ENCODE assay signal across 31 cellular contexts in the genomic region with DNA sequence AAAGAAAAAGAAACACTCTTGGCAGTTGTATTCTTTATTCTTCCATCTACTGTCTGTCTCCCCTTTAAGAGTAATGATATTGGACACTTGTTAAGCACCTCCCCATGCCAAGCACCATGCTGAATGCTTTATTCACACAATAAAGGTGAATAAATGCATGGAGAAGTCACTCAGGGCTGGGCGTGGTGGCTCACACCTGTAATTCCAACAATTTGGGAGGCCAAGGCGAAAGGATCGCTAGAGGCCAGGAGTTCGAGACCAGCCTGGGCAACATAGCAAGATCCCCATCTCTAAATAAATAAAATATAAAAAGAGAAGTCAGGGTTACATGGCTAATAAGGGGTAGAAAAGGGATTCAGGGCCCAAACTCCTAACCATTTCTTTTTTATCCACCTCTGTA. TPM values are rescaled to one million over a fixed set of nuclear protein-coding genes. Genes with fewer than 3 reads are reported as not detected.
"Had no signal": no experiment of that assay in that cellular context is flagged by ENCODE, and none has a peak within 500 bp of the region (broad histone marks: within the 10 kb centered on the region; RNA-seq: fewer than 3 reads in every experiment).

No MANE protein-coding gene starts in this region.

- DNase-seq: activated CD4-positive, alpha-beta memory T cell treated with anti-CD3 and anti-CD28 coated beads for 36 hours; activated CD4-positive, alpha-beta T cell treated with anti-CD3 and anti-CD28 coated beads for 48 hours; activated CD4-positive, CD25-positive, alpha-beta regulatory T cell treated with anti-CD3 and anti-CD28 coated beads, Interleukin-2, amount 50 U/mL, for 72 hours; activated CD8-positive, alpha-beta memory T cell treated with anti-CD3 and anti-CD28 coated beads for 24 hours; activated gamma-delta T cell; activated naive CD4-positive, alpha-beta T cell treated with anti-CD3 and anti-CD28 coated beads, Interleukin-2, amount 10 ng/mL, durations not matched to agents 7 days and 5 days; activated T-cell treated with anti-CD3 and anti-CD28 coated beads, Interleukin-2, amount 50 U/mL, for 4 hours; amniotic stem cell; body of pancreas; central memory CD4-positive, alpha-beta T cell; MG63; MV-4-11; NCI-H1092 treated with DMSO at 0.1 percent for 48 hours; NCI-H1417 treated with DMSO at 0.1 percent for 48 hours; NCI-H1694; NCI-H2029; NCI-H2107; NCI-H2171 treated with DMSO at 0.1 percent for 48 hours; NCI-H226; NCI-H526; NCI-H774; SJCRH30; SK-N-SH had no signal

- H3K9me3 ChIP-seq: ascending aorta, body of pancreas, SK-N-SH had no signal

- H3K9ac ChIP-seq: SK-N-SH had no signal

- H3K4me3 ChIP-seq: ascending aorta, body of pancreas, MG63, SJCRH30 had no signal

- H3K4me3 Mint-ChIP-seq: activated CD4-positive, alpha-beta memory T cell treated with anti-CD3 and anti-CD28 coated beads for 36 hours had no signal

- H3K9me3 Mint-ChIP-seq: activated T-cell treated with anti-CD3 and anti-CD28 coated beads, Interleukin-2, amount 50 U/mL, for 4 hours had no signal

- H3K27me3 Mint-ChIP-seq: activated CD4-positive, alpha-beta memory T cell treated with anti-CD3 and anti-CD28 coated beads for 36 hours; activated naive CD4-positive, alpha-beta T cell treated with anti-CD3 and anti-CD28 coated beads, Interleukin-2, amount 10 ng/mL, durations not matched to agents 7 days and 5 days had no signal

- ATAC-seq: activated T-cell treated with anti-CD3 and anti-CD28 coated beads, Interleukin-2, amount 50 U/mL, for 4 hours; body of pancreas; Right ventricle myocardium inferior had no signal

- H3K27me3 ChIP-seq: ascending aorta, body of pancreas, MG63, SJCRH30 had no signal

- H3K4me1 ChIP-seq: ascending aorta, body of pancreas, SJCRH30 had no signal

- H3K27ac Mint-ChIP-seq: activated CD4-positive, alpha-beta memory T cell treated with anti-CD3 and anti-CD28 coated beads for 36 hours; activated naive CD4-positive, alpha-beta T cell treated with anti-CD3 and anti-CD28 coated beads, Interleukin-2, amount 10 ng/mL, durations not matched to agents 7 days and 5 days had no signal

- H3K27ac ChIP-seq: ascending aorta, body of pancreas, SJCRH30 had no signal

RNA-seq across cellular contexts. Expression of gene C20orf173, which starts 42.0 kb away (rescaled TPM):
- total RNA-seq: activated CD4-positive, alpha-beta memory T cell treated with anti-CD3 and anti-CD28 coated beads for 36 hours; activated T-cell treated with anti-CD3 and anti-CD28 coated beads, Interleukin-2, amount 50 U/mL, for 4 hours; ascending aorta; body of pancreas; bronchial epithelial cell; chondrocyte; NCI-H460; OCI-LY7; Right ventricle myocardium inferior; RPMI7951; SJCRH30; T-helper 1 cell treated with Interleukin-12 subunit alpha and Interleukin-12 subunit beta and Interleukin-4 antibody, amounts not matched to agents 30 ng/mL and 1 ng/mL, for 36 hours had no signal
- polyA plus RNA-seq: SK-N-SH had no signal

RNA-seq across cellular contexts. Expression of gene GDF5, which starts 49.5 kb away (rescaled TPM):
- total RNA-seq: activated CD4-positive, alpha-beta memory T cell treated with anti-CD3 and anti-CD28 coated beads for 36 hours; activated T-cell treated with anti-CD3 and anti-CD28 coated beads, Interleukin-2, amount 50 U/mL, for 4 hours; NCI-H460; OCI-LY7; SJCRH30 had no signal
